In genomic region chr3:45907769-45908705, GRCh38 we compare ENCODE assay signal across 11 cellular contexts. TPM values are rescaled to one million over a fixed set of nuclear protein-coding genes. Genes with fewer than 3 reads are reported as not detected.
DNase-seq lines count a peak whose midpoint lies in the region; ATAC-seq and TF ChIP-seq lines count a peak whose summit lies in the region.
"Had no signal": no experiment of that assay in that cellular context is flagged by ENCODE, and none has a peak within 500 bp of the region (broad histone marks: within the 10 kb centered on the region; RNA-seq: fewer than 3 reads in every experiment).

No MANE protein-coding gene starts in this region.

- no peak overlapping the region for H3K4me3 Mint-ChIP-seq in stimulated activated naive CD8-positive, alpha-beta T cell treated with anti-CD3 and anti-CD28 coated beads, Interleukin-15, amount 100 ng/mL, for 72 hours
- no peak overlapping the region for H3K4me3 Mint-ChIP-seq in activated naive CD8-positive, alpha-beta T cell treated with anti-CD3 and anti-CD28 coated beads, Interleukin-2, amount 50 U/mL, for 24 hours
- H3K4me3 Mint-ChIP-seq: neural progenitor cell; stimulated activated naive CD8-positive, alpha-beta T cell treated with anti-CD3 and anti-CD28 coated beads, Interleukin-15, Interleukin-2, amounts not matched to agents 100 ng/mL and 50 ng/mL, for 24 hours had no signal

- no peak overlapping the region for H3K4me3 ChIP-seq in left lung
- H3K4me3 ChIP-seq: neural progenitor cell had no signal

- intact Hi-C loops in left lung (cut with DNase I): no loop called here

- no peaks in the 10 kb centered on the region for H3K9me3 ChIP-seq in left lung

- no peaks in the 10 kb centered on the region for H3K27me3 ChIP-seq in left lung
- H3K27me3 ChIP-seq: neural progenitor cell had no signal

- no peaks in the 10 kb centered on the region for H3K4me1 ChIP-seq in left lung
- H3K4me1 ChIP-seq: neural progenitor cell had no signal

- no peak for TF ChIP-seq CTCF in left lung (IDR thresholded peaks at IDR 0.05)

- H3K36me3 ChIP-seq in left lung: no peaks in the 10 kb centered on the region
- H3K36me3 ChIP-seq: neural progenitor cell had no signal

- peaks cover 22% of the 10 kb centered on the region for H3K4me1 Mint-ChIP-seq in stimulated activated naive CD8-positive, alpha-beta T cell treated with anti-CD3 and anti-CD28 coated beads, Interleukin-15, amount 100 ng/mL, for 72 hours
- H3K4me1 Mint-ChIP-seq in activated naive CD8-positive, alpha-beta T cell treated with anti-CD3 and anti-CD28 coated beads, Interleukin-2, amount 50 U/mL, for 24 hours: peaks cover 21% of the 10 kb centered on the region
- H3K4me1 Mint-ChIP-seq: neural progenitor cell had no signal

- no peaks in the 10 kb centered on the region for H3K9me3 Mint-ChIP-seq in stimulated activated naive CD8-positive, alpha-beta T cell treated with anti-CD3 and anti-CD28 coated beads, Interleukin-15, amount 100 ng/mL, for 72 hours
- peaks cover 4% of the 10 kb centered on the region for H3K9me3 Mint-ChIP-seq in activated naive CD8-positive, alpha-beta T cell treated with anti-CD3 and anti-CD28 coated beads, Interleukin-2, amount 50 U/mL, for 24 hours
- H3K9me3 Mint-ChIP-seq: neural progenitor cell; stimulated activated naive CD8-positive, alpha-beta T cell treated with anti-CD3 and anti-CD28 coated beads, Interleukin-15, Interleukin-2, amounts not matched to agents 100 ng/mL and 50 ng/mL, for 24 hours had no signal

- H3K27ac Mint-ChIP-seq in stimulated activated naive CD8-positive, alpha-beta T cell treated with anti-CD3 and anti-CD28 coated beads, Interleukin-15, amount 100 ng/mL, for 72 hours: no peak overlapping the region
- H3K27ac Mint-ChIP-seq in activated naive CD8-positive, alpha-beta T cell treated with anti-CD3 and anti-CD28 coated beads, Interleukin-2, amount 50 U/mL, for 24 hours: no peak overlapping the region
- H3K27ac Mint-ChIP-seq: activated naive CD4-positive, alpha-beta T cell treated with anti-CD3 and anti-CD28 coated beads, Interleukin-2, amount 50 U/mL, for 72 hours; neural progenitor cell; stimulated activated naive CD8-positive, alpha-beta T cell treated with anti-CD3 and anti-CD28 coated beads, Interleukin-15, Interleukin-2, amounts not matched to agents 100 ng/mL and 50 ng/mL, for 24 hours had no signal

- no peak overlapping the region for H3K27ac ChIP-seq in left lung
- H3K27ac ChIP-seq: neural progenitor cell had no signal

- peaks cover 9% of the 10 kb centered on the region for H3K36me3 Mint-ChIP-seq in activated naive CD8-positive, alpha-beta T cell treated with anti-CD3 and anti-CD28 coated beads, Interleukin-2, amount 50 U/mL, for 24 hours (ENCODE audit: low read depth)

- peak; percentile 60 for ATAC-seq in stimulated activated naive CD8-positive, alpha-beta T cell treated with anti-CD3 and anti-CD28 coated beads, Interleukin-15, amount 100 ng/mL, for 72 hours
- no peak for ATAC-seq in stimulated activated naive CD8-positive, alpha-beta T cell treated with anti-CD3 and anti-CD28 coated beads, Interleukin-15, Interleukin-2, amounts not matched to agents 100 U/mL and 50 U/mL, for 24 hours
- ATAC-seq in activated naive CD8-positive, alpha-beta T cell treated with anti-CD3 and anti-CD28 coated beads, Interleukin-2, amount 50 U/mL, for 24 hours: peak; percentile 75
- ATAC-seq in left lung (peak; percentile 51), GM21390 (IDR thresholded peaks at IDR 0.05; ENCODE audit: unreplicated experiment) (no peak)

- H3K27me3 Mint-ChIP-seq in stimulated activated naive CD8-positive, alpha-beta T cell treated with anti-CD3 and anti-CD28 coated beads, Interleukin-15, amount 100 ng/mL, for 72 hours: peaks cover 61% of the 10 kb centered on the region
- H3K27me3 Mint-ChIP-seq in activated naive CD8-positive, alpha-beta T cell treated with anti-CD3 and anti-CD28 coated beads, Interleukin-2, amount 50 U/mL, for 24 hours: peaks cover 51% of the 10 kb centered on the region

- DNase-seq in stimulated activated naive CD8-positive, alpha-beta T cell treated with anti-CD3 and anti-CD28 coated beads, Interleukin-15, amount 100 ng/mL, for 72 hours: no peak
- no peak for DNase-seq in stimulated activated naive CD8-positive, alpha-beta T cell treated with anti-CD3 and anti-CD28 coated beads, Interleukin-15, Interleukin-2, amounts not matched to agents 100 U/mL and 50 U/mL, for 24 hours
- no peak for DNase-seq in activated naive CD8-positive, alpha-beta T cell treated with anti-CD3 and anti-CD28 coated beads, Interleukin-2, amount 50 U/mL, for 24 hours
- DNase-seq in left lung: no peak
- DNase-seq in NCI-H1436 treated with DMSO at 0.1 percent for 48 hours (lab: John Stamatoyannopoulos, UW): no peak
- no peak for DNase-seq in superior temporal gyrus (ENCODE audit: extremely low spot score)
- no peak for DNase-seq in COLO829 (ENCODE audit: low spot score)

RNA-seq across cellular contexts. Expression of gene CCR9, which starts 21.7 kb away (rescaled TPM):
- under 1 TPM in 1 of 2 donors, not detected in 1; 0.12 TPM for total RNA-seq in left lung
- total RNA-seq: activated naive CD4-positive, alpha-beta T cell treated with anti-CD3 and anti-CD28 coated beads, Interleukin-2, amount 50 U/mL, for 72 hours had no signal

RNA-seq across cellular contexts. Expression of gene CXCR6, which starts 35.2 kb away (rescaled TPM):
- total RNA-seq in left lung: 1 to 10 TPM in 1 of 2 donors, under 1 TPM in 1; 0.96 to 4.1 TPM

Comparison
In these comparisons a context has a peak if more than half of its experiments do, and no peak if none do; other contexts are left out.
1. ATAC-seq: peak in stimulated activated naive CD8-positive, alpha-beta T cell treated with anti-CD3 and anti-CD28 coated beads, Interleukin-15, amount 100 ng/mL, for 72 hours (single experiment), activated naive CD8-positive, alpha-beta T cell treated with anti-CD3 and anti-CD28 coated beads, Interleukin-2, amount 50 U/mL, for 24 hours (single experiment) and left lung (single experiment); none in stimulated activated naive CD8-positive, alpha-beta T cell treated with anti-CD3 and anti-CD28 coated beads, Interleukin-15, Interleukin-2, amounts not matched to agents 100 U/mL and 50 U/mL, for 24 hours (single experiment) and GM21390 (single experiment).